ENCODE assay signal across 8 cellular contexts in genomic region chr4:109729563-109730293, GRCh38. TPM values are rescaled to one million over a fixed set of nuclear protein-coding genes. Genes with fewer than 3 reads are reported as not detected.
DNase-seq lines count a peak whose midpoint lies in the region; ATAC-seq and TF ChIP-seq lines count a peak whose summit lies in the region.

Gene PLA2G12A, minus strand, starts transcription at chr4:109730070. Its CDS starts 261 bp downstream, at chr4:109729809.

- in situ Hi-C loops in GM13977 (cut with MboI; ENCODE audit: low pct_unique_long_range_greater_than_20kb, low sequenced_read_pairs, unreplicated experiment), result no loop called here

- no peak for TF ChIP-seq CTCF in GM13977 (IDR thresholded peaks at IDR 0.05; ENCODE audit: extremely low read depth, insufficient read depth, missing control alignments)

- H3K36me3 Mint-ChIP-seq in T-helper 17 cell (ENCODE audit: low read depth), result peaks cover 7% of the 10 kb centered on the region

- no peaks in the 10 kb centered on the region for H3K27me3 Mint-ChIP-seq in T-helper 17 cell

- peak; percentile 84 for ATAC-seq in HG02623 (IDR thresholded peaks at IDR 0.05; ENCODE audit: unreplicated experiment)
- ATAC-seq in T-helper 17 cell, result peak; percentile 94

- no peak within 1 kb of the TSS for H3K27ac Mint-ChIP-seq in T-helper 17 cell

- peaks cover 23% of the 10 kb centered on the region for H3K4me1 Mint-ChIP-seq in T-helper 17 cell

- H3K9me3 ChIP-seq in T-helper 17 cell (ENCODE audit: control insufficient read depth, low read length, poor library complexity, severe bottlenecking), result no peaks in the 10 kb centered on the region

- peak within 1 kb of the TSS; percentile 91 for H3K4me3 Mint-ChIP-seq in T-helper 17 cell

- H3K27ac ChIP-seq in angular gyrus (ENCODE audit: low read depth, low read length), result peak within 1 kb of the TSS; percentile 54

- DNase-seq in GM13977 (ENCODE audit: low spot score), result peak; percentile 94
- peak; percentile 37 for DNase-seq in NCI-H1092 (lab: John Stamatoyannopoulos, UW)
- DNase-seq in T-helper 17 cell, result peak; percentile 75 to 83 (median 79)
- DNase-seq in hepatic stellate cell (ENCODE audit: low spot score), result peak; percentile 72
- DNase-seq in retina, result peak; percentile 94
- no peak for DNase-seq in pons (ENCODE audit: low spot score)

RNA-seq across cellular contexts. Expression of gene PLA2G12A, which starts in this region (rescaled TPM):
- 10 to 100 TPM; 13.8 to 39.4 TPM for total RNA-seq in T-helper 17 cell
